11 cellular contexts compared by ENCODE assay signal in the genomic region with DNA sequence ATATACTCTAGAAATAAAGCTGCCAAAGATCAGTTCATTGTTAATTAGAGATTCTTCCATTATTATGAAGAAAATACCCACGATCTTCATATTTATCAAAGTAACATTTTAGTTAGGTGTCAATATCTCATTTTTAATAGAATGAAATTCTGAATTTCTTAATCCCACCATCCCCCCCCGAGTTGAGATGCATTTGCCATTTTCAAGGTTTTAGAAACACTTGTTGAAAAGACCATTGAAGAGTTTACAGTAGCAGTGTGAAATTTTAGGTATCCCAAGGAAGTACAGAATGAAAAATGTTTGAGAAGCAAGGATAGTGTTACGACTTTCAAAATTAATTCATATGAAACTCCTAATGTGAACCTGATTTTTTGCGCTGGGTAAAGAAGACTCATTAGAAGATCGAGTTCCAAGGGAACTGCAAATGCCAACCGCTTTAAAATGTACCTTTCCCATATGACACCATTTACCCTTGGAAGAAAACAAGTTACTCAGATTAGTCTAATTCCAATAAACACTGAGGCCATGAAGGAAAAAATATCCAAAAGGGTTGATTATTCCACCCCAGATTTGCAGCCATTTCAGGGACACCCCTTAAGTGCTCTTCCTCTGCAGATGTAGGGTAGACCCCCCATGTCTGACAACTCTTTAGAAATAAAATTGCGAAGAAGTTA. TPM values are rescaled to one million over a fixed set of nuclear protein-coding genes. Genes with fewer than 3 reads are reported as not detected.
DNase-seq lines count a peak whose midpoint lies in the region; TF ChIP-seq lines count a peak whose summit lies in the region.
"Had no signal": no experiment of that assay in that cellular context is flagged by ENCODE, and none has a peak within 500 bp of the region (broad histone marks: within the 10 kb centered on the region; RNA-seq: fewer than 3 reads in every experiment).

No MANE protein-coding gene starts in this region.

- H3K9me3 Mint-ChIP-seq in activated naive CD4-positive, alpha-beta T cell treated with anti-CD3 and anti-CD28 coated beads, Interleukin-2, amount 10 ng/mL, durations not matched to agents 7 days and 5 days, result no peaks in the 10 kb centered on the region
- H3K9me3 Mint-ChIP-seq in endothelial cell (ENCODE audit: unreplicated experiment), result no peaks in the 10 kb centered on the region

- CTCF ChIA-PET in activated naive CD4-positive, alpha-beta T cell treated with anti-CD3 and anti-CD28 coated beads, Interleukin-2, amount 10 ng/mL, durations not matched to agents 7 days and 5 days (lab: Charles Lee), result interaction anchor here (1.0 to 2.6 kb wide), 4 partner anchors 42 to 242 kb away, joined by 3 to 13 read pairs (median 5); no protein-coding TSS in a partner anchor

- peaks cover 7% of the 10 kb centered on the region for H3K36me3 Mint-ChIP-seq in activated naive CD4-positive, alpha-beta T cell treated with anti-CD3 and anti-CD28 coated beads, Interleukin-2, amount 10 ng/mL, durations not matched to agents 7 days and 5 days
- no peaks in the 10 kb centered on the region for H3K36me3 Mint-ChIP-seq in endothelial cell (ENCODE audit: low read depth, unreplicated experiment)

- WGBS in hepatocyte (ENCODE audit: low lambda C conversion rate, missing lambda C conversion rate), result 81% methylated on average over 7 of the region's 7 CpGs
- 61% methylated on average over 7 of the region's 7 CpGs for WGBS in thymus

- H3K36me3 ChIP-seq in Peyer's patch (no peaks in the 10 kb centered on the region), hepatocyte (replicated peaks; ENCODE audit: insufficient read depth, low read depth) (no peaks in the 10 kb centered on the region), thymus (ENCODE audit: control insufficient read depth, insufficient read depth) (no peaks in the 10 kb centered on the region)

- H3K4me2 ChIP-seq in hepatocyte, result peak overlapping the region; percentile 76

- DNase-seq in activated naive CD4-positive, alpha-beta T cell treated with anti-CD3 and anti-CD28 coated beads, Interleukin-2, amount 10 ng/mL, durations not matched to agents 7 days and 5 days, result no peak
- DNase-seq in activated naive CD4-positive, alpha-beta T cell treated with Interleukin-2 at 50 U/mL for 16 hours, result no peak
- DNase-seq in Peyer's patch, result no peak
- DNase-seq in hepatocyte (ENCODE audit: low spot score), result no peak
- no peak for DNase-seq in endothelial cell (ENCODE audit: low spot score)
- DNase-seq in iPS-NIHi11 (ENCODE audit: low spot score), result no peak
- no peak for DNase-seq in hypothalamus (lab: John Stamatoyannopoulos, UW)
- DNase-seq: AML-193, NCI-H1105 had no signal

- peak overlapping the region; percentile 16 for H2AFZ ChIP-seq in hepatocyte

- H3K9me2 ChIP-seq in hepatocyte (replicated peaks; ENCODE audit: insufficient read depth), result no peaks in the 10 kb centered on the region

- peak overlapping the region; percentile 88 for H3K27ac Mint-ChIP-seq in activated naive CD4-positive, alpha-beta T cell treated with anti-CD3 and anti-CD28 coated beads, Interleukin-2, amount 10 ng/mL, durations not matched to agents 7 days and 5 days
- H3K27ac Mint-ChIP-seq in endothelial cell (ENCODE audit: unreplicated experiment), result no peak overlapping the region

- peaks cover 76% of the 10 kb centered on the region for H3K4me1 Mint-ChIP-seq in activated naive CD4-positive, alpha-beta T cell treated with anti-CD3 and anti-CD28 coated beads, Interleukin-2, amount 10 ng/mL, durations not matched to agents 7 days and 5 days
- peaks cover 3% of the 10 kb centered on the region for H3K4me1 Mint-ChIP-seq in endothelial cell (ENCODE audit: unreplicated experiment)

- H3K4me3 ChIP-seq in Peyer's patch (peak overlapping the region; percentile 41 to 54 (median 50)), hepatocyte (no peak overlapping the region), thymus (ENCODE audit: low read length) (peak overlapping the region; percentile 90)

- no peak for TF ChIP-seq CTCF in Peyer's patch (IDR thresholded peaks at IDR 0.05)
- TF ChIP-seq CTCF in hepatocyte (IDR thresholded peaks at IDR 0.05; ENCODE audit: poor library complexity), result no peak
- TF ChIP-seq CTCF in endothelial cell (IDR thresholded peaks at IDR 0.05; ENCODE audit: unreplicated experiment), result no peak

- no peak for TF ChIP-seq POLR2A in Peyer's patch (IDR thresholded peaks at IDR 0.05)

- H4K20me1 ChIP-seq in hepatocyte (ENCODE audit: insufficient read depth, poor library complexity, severe bottlenecking), result no peaks in the 10 kb centered on the region

- H3K27me3 Mint-ChIP-seq in activated naive CD4-positive, alpha-beta T cell treated with anti-CD3 and anti-CD28 coated beads, Interleukin-2, amount 10 ng/mL, durations not matched to agents 7 days and 5 days, result peaks cover 13% of the 10 kb centered on the region
- H3K27me3 Mint-ChIP-seq in endothelial cell (ENCODE audit: unreplicated experiment), result peaks cover 5% of the 10 kb centered on the region

- H3K4me3 Mint-ChIP-seq in activated naive CD4-positive, alpha-beta T cell treated with anti-CD3 and anti-CD28 coated beads, Interleukin-2, amount 10 ng/mL, durations not matched to agents 7 days and 5 days, result peak overlapping the region; percentile 93
- H3K4me3 Mint-ChIP-seq in endothelial cell (ENCODE audit: unreplicated experiment), result no peak overlapping the region

- peaks cover 0 to 9% (median 3%) of the 10 kb centered on the region in 4 donors for H3K4me1 ChIP-seq in Peyer's patch
- peaks cover 5% of the 10 kb centered on the region for H3K4me1 ChIP-seq in hepatocyte (ENCODE audit: insufficient read depth)
- peaks cover 15% of the 10 kb centered on the region for H3K4me1 ChIP-seq in thymus (ENCODE audit: control insufficient read depth, insufficient read depth, low read length)

- H3K27ac ChIP-seq in Peyer's patch (peak overlapping the region; percentile 39 to 90 (median 75)), hepatocyte (no peak overlapping the region), thymus (ENCODE audit: low read depth) (peak overlapping the region; percentile 43)

- H3K9me3 ChIP-seq in Peyer's patch (peaks cover 0 to 5% (median 0%) of the 10 kb centered on the region in 4 donors), hepatocyte (ENCODE audit: low read depth) (no peaks in the 10 kb centered on the region), thymus (ENCODE audit: control insufficient read depth) (no peaks in the 10 kb centered on the region)

- H3K79me2 ChIP-seq in hepatocyte, result no peaks in the 10 kb centered on the region

- H3K27me3 ChIP-seq in Peyer's patch (no peaks in the 10 kb centered on the region), hepatocyte (peaks cover 52% of the 10 kb centered on the region), thymus (ENCODE audit: control insufficient read depth, insufficient read depth) (peaks cover 2% of the 10 kb centered on the region)

RNA-seq across cellular contexts. Expression of a gene that starts 0.7 kb away (rescaled TPM):
- total RNA-seq in Peyer's patch (10 to 100 TPM in 1 of 4 donors, 1 to 10 TPM in 3; 5.4 to 45.4 (median 7.0) TPM), hepatocyte (under 0.01 TPM in 1 of 2 replicates, not detected in the other), endothelial cell (ENCODE audit: unreplicated experiment) (not detected)
- polyA plus RNA-seq in hepatocyte (not detected in 2 replicates), thymus (23.9 TPM)
- total RNA-seq: lung microvascular endothelial cell had no signal

RNA-seq across cellular contexts. Expression of a gene that starts 4.6 kb away (rescaled TPM):
- total RNA-seq in Peyer's patch, result not detected
- total RNA-seq in hepatocyte, result not detected in 2 replicates
- not detected in 2 replicates for polyA plus RNA-seq in hepatocyte
- 0.11 TPM for polyA plus RNA-seq in thymus
- not detected for total RNA-seq in endothelial cell (ENCODE audit: unreplicated experiment)
- total RNA-seq: lung microvascular endothelial cell had no signal

RNA-seq across cellular contexts. Expression of a gene that starts 55.1 kb away (rescaled TPM):
- total RNA-seq in Peyer's patch (100 to 1,000 TPM in 3 of 4 donors, 10 to 100 TPM in 1; 91.6 to 277 (median 235) TPM), hepatocyte (7.9 and 10.3 TPM in 2 replicates), endothelial cell (ENCODE audit: unreplicated experiment) (9.0 TPM)
- polyA plus RNA-seq in hepatocyte (6.4 and 6.9 TPM in 2 replicates), thymus (122 TPM)
